ENCODE assay signal across 15 cellular contexts in genomic region chr9:14170973-14171596, GRCh38.
A peak's percentile ranks its signal among the peaks of the same experiment; 100 is the strongest.
DNase-seq lines count a peak whose midpoint lies in the region; ATAC-seq and TF ChIP-seq lines count a peak whose summit lies in the region.
"Had no signal": no experiment of that assay in that cellular context is flagged by ENCODE, and none has a peak within 500 bp of the region (broad histone marks: within the 10 kb centered on the region; RNA-seq: fewer than 3 reads in every experiment).

No MANE protein-coding gene starts in this region.

- 84% methylated on average over 5 of the region's 5 CpGs for WGBS in right cardiac atrium
- WGBS in neuronal stem cell (ENCODE audit: extremely low coverage in 2 of 2, insufficient read length in 2 of 2, insufficient replicate concordance in 1 of 2), 2 donors: no CpG with 5 or more reads among the region's 5 CpGs

- TF ChIP-seq CTCF in AG04450 (IDR thresholded peaks at IDR 0.05; ENCODE audit: low read depth, low read length) (no peak), cardiac fibroblast (IDR thresholded peaks at IDR 0.05; ENCODE audit: low read depth, low read length) (no peak), type B pancreatic cell (conservative IDR thresholded peaks at IDR 0.05) (no peak)

- no peaks in the 10 kb centered on the region for H3K27me3 Mint-ChIP-seq in type B pancreatic cell
- no peaks in the 10 kb centered on the region for H3K27me3 Mint-ChIP-seq in activated naive CD4-positive, alpha-beta T cell treated with anti-CD3 and anti-CD28 coated beads for 36 hours (ENCODE audit: low read depth)
- H3K27me3 Mint-ChIP-seq: activated naive CD4-positive, alpha-beta T cell treated with anti-CD3 and anti-CD28 coated beads, Interleukin-2, amount 10 ng/mL, durations not matched to agents 7 days and 5 days had no signal

- H3K14ac ChIP-seq in neuronal stem cell (ENCODE audit: low read length): no peak overlapping the region

- intact Hi-C loops in activated naive CD4-positive, alpha-beta T cell treated with anti-CD3 and anti-CD28 coated beads for 36 hours (cut with micrococcal nuclease): no loop called here
- intact Hi-C loops in right cardiac atrium (cut with DNase I): no loop called here

- H3K4me1 Mint-ChIP-seq in type B pancreatic cell (ENCODE audit: unreplicated experiment): peaks cover 16% of the 10 kb centered on the region
- no peaks in the 10 kb centered on the region for H3K4me1 Mint-ChIP-seq in activated naive CD4-positive, alpha-beta T cell treated with anti-CD3 and anti-CD28 coated beads for 36 hours (ENCODE audit: low read depth)
- H3K4me1 Mint-ChIP-seq: activated naive CD4-positive, alpha-beta T cell treated with anti-CD3 and anti-CD28 coated beads, Interleukin-2, amount 10 ng/mL, durations not matched to agents 7 days and 5 days; natural killer cell had no signal

- H2BK12ac ChIP-seq in neuronal stem cell (ENCODE audit: low read length): no peak overlapping the region

- H2BK15ac ChIP-seq in neuronal stem cell (ENCODE audit: low read length): no peak overlapping the region

- CTCF ChIA-PET in AG04450 (lab: Charles Lee): no interaction called here
- CTCF ChIA-PET in activated naive CD4-positive, alpha-beta T cell treated with anti-CD3 and anti-CD28 coated beads for 36 hours (lab: Charles Lee): no interaction called here

- H3K36me3 ChIP-seq in neuronal stem cell (replicated peaks in 1 of 2; ENCODE audit: control insufficient read depth in 2 of 2, insufficient read depth in 2 of 2, low read length in 2 of 2): no peaks in the 10 kb centered on the region

- DNase-seq in AG04450 (ENCODE audit: low read depth, low spot score) (peak; percentile 23), cardiac fibroblast (ENCODE audit: low read depth in 2 of 2) (peak; percentile 69 to 89), type B pancreatic cell (ENCODE audit: extremely low spot score, unreplicated experiment) (no peak), right cardiac atrium (no peak), neuronal stem cell (ENCODE audit: low spot score) (no peak)
- DNase-seq in activated naive CD4-positive, alpha-beta T cell treated with anti-CD3 and anti-CD28 coated beads for 36 hours: no peak
- DNase-seq: activated CD4-positive, alpha-beta T cell treated with anti-CD3 and anti-CD28 coated beads for 1 hour; activated naive CD4-positive, alpha-beta T cell treated with anti-CD3 and anti-CD28 coated beads, Interleukin-2, amount 10 ng/mL, durations not matched to agents 7 days and 5 days; GDM1; natural killer cell; NCI-H1694; stimulated activated CD4-positive, alpha-beta T cell treated with anti-CD3 and anti-CD28 coated beads, Interleukin-12 subunit alpha, Interleukin-12 subunit beta, amount 100 ng/mL, for 4 hours had no signal

- peaks cover 26% of the 10 kb centered on the region for H3K36me3 Mint-ChIP-seq in type B pancreatic cell
- no peaks in the 10 kb centered on the region for H3K36me3 Mint-ChIP-seq in activated naive CD4-positive, alpha-beta T cell treated with anti-CD3 and anti-CD28 coated beads for 36 hours (ENCODE audit: low read depth)
- H3K36me3 Mint-ChIP-seq: activated naive CD4-positive, alpha-beta T cell treated with anti-CD3 and anti-CD28 coated beads, Interleukin-2, amount 10 ng/mL, durations not matched to agents 7 days and 5 days; natural killer cell had no signal

- no peak overlapping the region for H3K4me3 ChIP-seq in AG04450 (ENCODE audit: low read depth, low read length)
- H3K4me3 ChIP-seq in cardiac fibroblast (replicated peaks in 1 of 2; ENCODE audit: low read depth in 2 of 2, low read length in 2 of 2): no peak overlapping the region
- no peak overlapping the region for H3K4me3 ChIP-seq in right cardiac atrium (ENCODE audit: low read length)
- no peak overlapping the region for H3K4me3 ChIP-seq in neuronal stem cell (ENCODE audit: low read length in 2 of 2)

- H3K18ac ChIP-seq in neuronal stem cell (ENCODE audit: low read length): no peak overlapping the region

- no peak overlapping the region for H2AK5ac ChIP-seq in neuronal stem cell (ENCODE audit: low read depth, low read length)

- H3K4me2 ChIP-seq in neuronal stem cell (ENCODE audit: insufficient read depth, low read length, poor library complexity, severe bottlenecking): no peak overlapping the region

- no peak overlapping the region for H4K8ac ChIP-seq in neuronal stem cell (ENCODE audit: low read depth, low read length)

- H2BK120ac ChIP-seq in neuronal stem cell (ENCODE audit: low read depth, low read length): no peak overlapping the region

- no peak overlapping the region for H3K9ac ChIP-seq in neuronal stem cell (ENCODE audit: low read depth, low read length, poor library complexity)

- H4K91ac ChIP-seq in neuronal stem cell (ENCODE audit: low read depth, low read length, poor library complexity): no peak overlapping the region

- H3K4me1 ChIP-seq in right cardiac atrium (ENCODE audit: control insufficient read depth, insufficient read depth, low read length) (peaks cover 9% of the 10 kb centered on the region), neuronal stem cell (ENCODE audit: control insufficient read depth in 2 of 2, insufficient read depth in 1 of 2, low read depth in 1 of 2, low read length in 2 of 2) (no peaks in the 10 kb centered on the region)

- H3K9me3 ChIP-seq in AG04450 (ENCODE audit: control insufficient read depth, insufficient read depth, low read length) (no peaks in the 10 kb centered on the region), right cardiac atrium (ENCODE audit: control insufficient read depth, low read length) (no peaks in the 10 kb centered on the region), neuronal stem cell (replicated peaks in 1 of 2; ENCODE audit: control insufficient read depth in 2 of 2, insufficient read depth in 1 of 2, low read depth in 1 of 2, low read length in 2 of 2) (no peaks in the 10 kb centered on the region)

- no peak overlapping the region for H3K4me3 Mint-ChIP-seq in type B pancreatic cell
- H3K4me3 Mint-ChIP-seq in activated naive CD4-positive, alpha-beta T cell treated with anti-CD3 and anti-CD28 coated beads for 36 hours: no peak overlapping the region
- H3K4me3 Mint-ChIP-seq: activated naive CD4-positive, alpha-beta T cell treated with anti-CD3 and anti-CD28 coated beads, Interleukin-2, amount 10 ng/mL, durations not matched to agents 7 days and 5 days; natural killer cell had no signal

- H2AFZ ChIP-seq in neuronal stem cell (ENCODE audit: low read length): no peak overlapping the region

- peak; percentile 57 for ATAC-seq in GM21390 (IDR thresholded peaks at IDR 0.05; ENCODE audit: unreplicated experiment)
- peak; percentile 95 for ATAC-seq in HG03432 (IDR thresholded peaks at IDR 0.05; ENCODE audit: unreplicated experiment)
- no peak for ATAC-seq in right cardiac atrium
- ATAC-seq: natural killer cell, Panc1 had no signal

- no peaks in the 10 kb centered on the region for H3K9me3 Mint-ChIP-seq in type B pancreatic cell
- H3K9me3 Mint-ChIP-seq in activated naive CD4-positive, alpha-beta T cell treated with anti-CD3 and anti-CD28 coated beads for 36 hours: no peaks in the 10 kb centered on the region
- H3K9me3 Mint-ChIP-seq: activated naive CD4-positive, alpha-beta T cell treated with anti-CD3 and anti-CD28 coated beads, Interleukin-2, amount 10 ng/mL, durations not matched to agents 7 days and 5 days had no signal

- H3K27me3 ChIP-seq in AG04450 (ENCODE audit: control insufficient read depth, insufficient read depth, low read length): no peaks in the 10 kb centered on the region
- H3K27me3 ChIP-seq in right cardiac atrium (ENCODE audit: control insufficient read depth, insufficient read depth): no peaks in the 10 kb centered on the region
- H3K27me3 ChIP-seq in neuronal stem cell (ENCODE audit: control insufficient read depth in 3 of 3, insufficient read depth in 3 of 3, low read depth in 1 of 3, low read length in 3 of 3): no peaks in the 10 kb centered on the region

- no peak overlapping the region for H3K23ac ChIP-seq in neuronal stem cell (ENCODE audit: low read depth, low read length, poor library complexity)

- H3K4ac ChIP-seq in neuronal stem cell (ENCODE audit: low read length): no peak overlapping the region

- H3K79me1 ChIP-seq in neuronal stem cell (ENCODE audit: low read depth, low read length): no peaks in the 10 kb centered on the region

- H2BK5ac ChIP-seq in neuronal stem cell (ENCODE audit: low read length): no peak overlapping the region

- POLR2A ChIA-PET in AG04450 (lab: Yijun Ruan, JAX): no interaction called here

- H3K27ac Mint-ChIP-seq in type B pancreatic cell: no peak overlapping the region
- no peak overlapping the region for H3K27ac Mint-ChIP-seq in activated naive CD4-positive, alpha-beta T cell treated with anti-CD3 and anti-CD28 coated beads for 36 hours
- H3K27ac Mint-ChIP-seq: activated naive CD4-positive, alpha-beta T cell treated with anti-CD3 and anti-CD28 coated beads, Interleukin-2, amount 10 ng/mL, durations not matched to agents 7 days and 5 days; natural killer cell had no signal

- no peak overlapping the region for H3K27ac ChIP-seq in AG04450 (ENCODE audit: low read depth, low read length)
- no peak overlapping the region for H3K27ac ChIP-seq in right cardiac atrium (ENCODE audit: low read length)
- no peak overlapping the region for H3K27ac ChIP-seq in neuronal stem cell (replicated peaks; ENCODE audit: low read length)

Comparison
In these comparisons a context has a peak if more than half of its experiments do, and no peak if none do; other contexts are left out.
1. DNase-seq: peak in AG04450 (single experiment) and cardiac fibroblast (2 of 2); none in type B pancreatic cell (single experiment), activated naive CD4-positive, alpha-beta T cell treated with anti-CD3 and anti-CD28 coated beads for 36 hours (single experiment), right cardiac atrium (0 of 3) and neuronal stem cell (single experiment).
2. ATAC-seq: peak in GM21390 (single experiment) and HG03432 (single experiment); none in right cardiac atrium (0 of 2).